In genomic region chr10:19906108-19906791, GRCh38 we compare ENCODE assay signal across 19 cellular contexts.
"Had no signal": no experiment of that assay in that cellular context is flagged by ENCODE, and none has a peak within 500 bp of the region (broad histone marks: within the 10 kb centered on the region; RNA-seq: fewer than 3 reads in every experiment).

No MANE protein-coding gene starts in this region.

- H3K36me3 ChIP-seq: esophagus squamous epithelium, neutrophil, right atrium auricular region, upper lobe of left lung, uterus had no signal

- H3K4me1 Mint-ChIP-seq: naive thymus-derived CD4-positive, alpha-beta T cell had no signal

- H3K27ac ChIP-seq: esophagus squamous epithelium, foreskin keratinocyte, hepatocyte, neutrophil, right atrium auricular region, upper lobe of left lung, uterus had no signal

- H3K9me3 ChIP-seq: esophagus squamous epithelium, neutrophil, right atrium auricular region, upper lobe of left lung, uterus had no signal

- H3K27ac Mint-ChIP-seq: naive thymus-derived CD4-positive, alpha-beta T cell had no signal

- H3K27me3 ChIP-seq: esophagus squamous epithelium, foreskin keratinocyte, hepatocyte, neutrophil, right atrium auricular region, upper lobe of left lung, uterus had no signal

- FAIRE-seq: colon, kidney, small intestine had no signal

- H2AFZ ChIP-seq: hepatocyte had no signal

- H3K4me3 ChIP-seq: esophagus squamous epithelium, hepatocyte, lung, right atrium auricular region, upper lobe of left lung, uterus had no signal

- H3K4me1 ChIP-seq: foreskin keratinocyte, upper lobe of left lung, uterus had no signal

- H3K36me3 Mint-ChIP-seq: naive thymus-derived CD4-positive, alpha-beta T cell had no signal

- DNase-seq: dermis blood vessel endothelial cell; esophagus squamous epithelium; foreskin keratinocyte; head of caudate nucleus; kidney; left colon; left ventricle myocardium superior; mesendoderm; naive thymus-derived CD4-positive, alpha-beta T cell; small intestine; stimulated activated CD4-positive, alpha-beta T cell treated with anti-CD3 and anti-CD28 coated beads, Interleukin-12 subunit alpha, Interleukin-12 subunit beta, amount 100 ng/mL, for 4 hours; stimulated activated naive CD4-positive, alpha-beta T cell treated with Interleukin-2 at 50 U/mL for 16 hours; upper lobe of left lung; uterus had no signal

- H3K4me3 Mint-ChIP-seq: naive thymus-derived CD4-positive, alpha-beta T cell had no signal

- ATAC-seq: foreskin keratinocyte; left colon; left ventricle myocardium superior; naive thymus-derived CD4-positive, alpha-beta T cell had no signal

- H3K4me2 ChIP-seq: hepatocyte had no signal
